ENCODE assay signal across 1 cellular context in genomic region chr9:71681708-71682268, GRCh38.
TF ChIP-seq lines count a peak whose summit lies in the region.

No MANE protein-coding gene starts in this region.

TF ChIP-seq in SK-N-SH, 30 proteins besides CTCF, POLR2A, EP300 and RAD21 (continued from another document):
- TF ChIP-seq, protein P1, sequence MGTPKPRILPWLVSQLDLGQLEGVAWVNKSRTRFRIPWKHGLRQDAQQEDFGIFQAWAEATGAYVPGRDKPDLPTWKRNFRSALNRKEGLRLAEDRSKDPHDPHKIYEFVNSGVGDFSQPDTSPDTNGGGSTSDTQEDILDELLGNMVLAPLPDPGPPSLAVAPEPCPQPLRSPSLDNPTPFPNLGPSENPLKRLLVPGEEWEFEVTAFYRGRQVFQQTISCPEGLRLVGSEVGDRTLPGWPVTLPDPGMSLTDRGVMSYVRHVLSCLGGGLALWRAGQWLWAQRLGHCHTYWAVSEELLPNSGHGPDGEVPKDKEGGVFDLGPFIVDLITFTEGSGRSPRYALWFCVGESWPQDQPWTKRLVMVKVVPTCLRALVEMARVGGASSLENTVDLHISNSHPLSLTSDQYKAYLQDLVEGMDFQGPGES (IDR thresholded peaks at IDR 0.05; ENCODE audit: low read depth, low read length), result no peak
